15 cellular contexts compared by ENCODE assay signal in the genomic region with DNA sequence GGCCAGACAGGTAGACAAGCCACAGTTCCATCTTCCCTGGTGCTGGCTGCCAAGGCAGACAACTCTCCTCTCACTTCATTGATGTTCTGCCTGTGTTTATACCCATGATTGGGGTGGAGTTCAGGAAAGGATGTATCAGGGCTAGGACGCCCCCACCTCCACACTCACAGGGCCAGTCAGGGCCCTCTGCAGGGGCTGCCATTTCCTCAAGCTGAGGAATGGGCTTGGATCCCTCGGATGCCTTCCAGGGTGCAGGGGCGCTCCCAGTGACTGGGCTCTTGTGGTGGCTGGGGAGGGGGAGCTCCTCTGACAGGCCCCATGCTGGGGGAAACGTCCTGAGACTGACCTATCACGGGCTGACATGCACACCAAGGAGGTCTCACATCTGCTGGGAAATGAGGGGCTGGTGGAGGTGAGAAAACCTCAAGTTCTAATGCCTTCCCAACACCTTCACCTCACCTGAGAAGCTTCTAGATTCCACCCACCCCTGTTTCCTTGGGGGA. TPM values are rescaled to one million over a fixed set of nuclear protein-coding genes. Genes with fewer than 3 reads are reported as not detected.
DNase-seq lines count a peak whose midpoint lies in the region; ATAC-seq, FAIRE-seq and TF ChIP-seq lines count a peak whose summit lies in the region.
"Had no signal": no experiment of that assay in that cellular context is flagged by ENCODE, and none has a peak within 500 bp of the region (broad histone marks: within the 10 kb centered on the region; RNA-seq: fewer than 3 reads in every experiment).

No MANE protein-coding gene starts in this region.

- no peak for FAIRE-seq in GM12892 (lab: Jason Lieb, UNC)
- FAIRE-seq: kidney had no signal

- H3K27me3 ChIP-seq in Peyer's patch = no peaks in the 10 kb centered on the region
- no peaks in the 10 kb centered on the region for H3K27me3 ChIP-seq in upper lobe of left lung
- H3K27me3 ChIP-seq in transverse colon = peaks cover 17% of the 10 kb centered on the region
- H3K27me3 ChIP-seq: vagina had no signal

- in situ Hi-C loops in transverse colon (cut with MboI; ENCODE audit: low pct_ligation_motif_present in 1 of 4, low pct_unique_long_range_greater_than_20kb in 1 of 4, low sequenced_read_pairs in 3 of 4) = no loop called here

- ATAC-seq in Right ventricle myocardium inferior (no peak), left ventricle myocardium superior (no peak), upper lobe of left lung (ENCODE audit: low FRiP score in 2 of 2) (no peak)

- intact Hi-C loops in Right ventricle myocardium inferior (cut with DNase I) = no loop called here
- intact Hi-C loops in left ventricle myocardium superior (cut with micrococcal nuclease) = no loop called here
- intact Hi-C loops in transverse colon (cut with DNase I; ENCODE audit: low total_unique reads) = no loop called here

- no peak for TF ChIP-seq EP300 in upper lobe of left lung (IDR thresholded peaks at IDR 0.05)
- TF ChIP-seq EP300 in transverse colon (IDR thresholded peaks at IDR 0.05; ENCODE audit: low read depth) = no peak

- H3K4me3 ChIP-seq in Peyer's patch (no peak overlapping the region), upper lobe of left lung (no peak overlapping the region), transverse colon (no peak overlapping the region)
- H3K4me3 ChIP-seq: PC-9, vagina had no signal

- H3K36me3 ChIP-seq in Peyer's patch (no peaks in the 10 kb centered on the region), upper lobe of left lung (no peaks in the 10 kb centered on the region), transverse colon (no peaks in the 10 kb centered on the region)
- H3K36me3 ChIP-seq: vagina had no signal

- TF ChIP-seq CTCF in Peyer's patch (IDR thresholded peaks at IDR 0.05) (no peak), upper lobe of left lung (IDR thresholded peaks at IDR 0.05) (no peak), transverse colon (IDR thresholded peaks at IDR 0.05) (no peak)

- H3K4me1 ChIP-seq in Peyer's patch = peaks cover 0 to 58% (median 34%) of the 10 kb centered on the region in 4 donors
- peaks cover 2 to 15% (median 10%) of the 10 kb centered on the region in 4 donors for H3K4me1 ChIP-seq in upper lobe of left lung
- H3K4me1 ChIP-seq in transverse colon = peaks cover 0 to 13% (median 0%) of the 10 kb centered on the region in 4 donors
- H3K4me1 ChIP-seq: vagina had no signal

- DNase-seq in Right ventricle myocardium inferior (ENCODE audit: missing footprints) (peak; percentile 55), left ventricle myocardium superior (no peak), Peyer's patch (no peak), epithelial cell of prostate (ENCODE audit: low read depth, low spot score) (no peak), upper lobe of left lung (no peak), transverse colon (no peak), GM12892 (ENCODE audit: insufficient read length) (no peak), SK-N-DZ (ENCODE audit: low spot score) (no peak)
- DNase-seq: EL, glutamatergic neuron, kidney, NCI-H1092 treated with DMSO at 0.1 percent for 48 hours, NCI-H345, PC-9 had no signal

- peak overlapping the region; percentile 36 to 83 (median 64) for H3K27ac ChIP-seq in Peyer's patch
- peak overlapping the region; percentile 96 for H3K27ac ChIP-seq in epithelial cell of prostate
- H3K27ac ChIP-seq in upper lobe of left lung = peak overlapping the region in 3 of 4 donors; percentile 3 to 45 (median 14)
- H3K27ac ChIP-seq in transverse colon = peak overlapping the region in 1 of 4 donors; percentile 6
- H3K27ac ChIP-seq: vagina had no signal

- TF ChIP-seq POLR2A in Peyer's patch (IDR thresholded peaks at IDR 0.05) = no peak
- TF ChIP-seq POLR2A in upper lobe of left lung (IDR thresholded peaks at IDR 0.05) = no peak
- TF ChIP-seq POLR2A in transverse colon (IDR thresholded peaks at IDR 0.05) = no peak
- no peak; the same call in 1 of the 2 replicates for TF ChIP-seq POLR2A in GM12892 (IDR thresholded peaks at IDR 0.05; ENCODE audit: low read depth, low read length)

- H3K9me3 ChIP-seq in Peyer's patch = no peaks in the 10 kb centered on the region
- H3K9me3 ChIP-seq in upper lobe of left lung = no peaks in the 10 kb centered on the region
- no peaks in the 10 kb centered on the region for H3K9me3 ChIP-seq in transverse colon
- H3K9me3 ChIP-seq: vagina had no signal

- WGBS in upper lobe of left lung, 2 donors = 73 to 75% methylated on average over 3 to 5 of the region's 5 CpGs
- 81 to 100% methylated on average over 1 to 5 of the region's 5 CpGs for WGBS in transverse colon (ENCODE audit: low coverage in 1 of 2), 2 donors

RNA-seq across cellular contexts. Expression of a gene that starts 31.4 kb away (rescaled TPM):
- total RNA-seq in Right ventricle myocardium inferior (1.6 TPM), left ventricle myocardium superior (1.3 TPM), Peyer's patch (10 to 100 TPM in 1 of 4 donors, 1 to 10 TPM in 3; 1.5 to 42.9 (median 1.6) TPM), upper lobe of left lung (1 to 10 TPM; 1.0 to 9.1 (median 5.3) TPM), transverse colon (1 to 10 TPM in 3 of 4 donors, under 1 TPM in 1; 0.20 to 5.6 (median 3.1) TPM)
- polyA plus RNA-seq in GM12892 (2012; ENCODE audit: missing spikeins) = 61.4 TPM
- 5.7 and 6.6 TPM in 2 replicates for polyA plus RNA-seq in SK-N-DZ (2014; cell fraction: cytosol; rRNA removed)
- 8.0 and 10.3 TPM in 2 replicates for polyA plus RNA-seq in SK-N-DZ (2014; cell fraction: nucleus; rRNA removed)

RNA-seq across cellular contexts. Expression of a gene that starts 34.9 kb away (rescaled TPM):
- total RNA-seq in Right ventricle myocardium inferior (0.24 TPM), left ventricle myocardium superior (0.55 TPM), Peyer's patch (1 to 10 TPM in 3 of 4 donors, under 1 TPM in 1; 0.88 to 6.6 (median 3.3) TPM), upper lobe of left lung (1 to 10 TPM in 4 of 6 donors, under 1 TPM in 1, not detected in 1; 0.91 to 8.4 (median 1.1) TPM), transverse colon (under 1 TPM in 2 of 4 donors, not detected in 2; 0.40 to 0.79 TPM)
- 1.5 TPM for polyA plus RNA-seq in GM12892 (2012; ENCODE audit: missing spikeins)
- not detected in 2 replicates for polyA plus RNA-seq in SK-N-DZ (2014; cell fraction: cytosol; rRNA removed)
- polyA plus RNA-seq in SK-N-DZ (2014; cell fraction: nucleus; rRNA removed) = not detected in 2 replicates

RNA-seq across cellular contexts. Expression of a gene that starts 58.6 kb away (rescaled TPM):
- 47.7 TPM for total RNA-seq in Right ventricle myocardium inferior
- total RNA-seq in left ventricle myocardium superior = 55.1 TPM
- 10 to 100 TPM; 22.3 to 39.6 (median 32.6) TPM for total RNA-seq in Peyer's patch
- total RNA-seq in upper lobe of left lung = 10 to 100 TPM; 22.0 to 53.1 (median 48.6) TPM
- total RNA-seq in transverse colon = 100 to 1,000 TPM in 1 of 4 donors, 10 to 100 TPM in 2, 1 to 10 TPM in 1; 4.0 to 157 (median 42.3) TPM
- polyA plus RNA-seq in GM12892 (2012; ENCODE audit: missing spikeins) = 62.5 TPM
- polyA plus RNA-seq in SK-N-DZ (2014; cell fraction: cytosol; rRNA removed) = 181 and 205 TPM in 2 replicates
- polyA plus RNA-seq in SK-N-DZ (2014; cell fraction: nucleus; rRNA removed) = 56.9 and 113 TPM in 2 replicates
